ENCODE assay signal across 11 cellular contexts in genomic region chr6:112016335-112016734, GRCh38. TPM values are rescaled to one million over a fixed set of nuclear protein-coding genes. Genes with fewer than 3 reads are reported as not detected.
DNase-seq lines count a peak whose midpoint lies in the region; ATAC-seq, FAIRE-seq and TF ChIP-seq lines count a peak whose summit lies in the region.
"Had no signal": no experiment of that assay in that cellular context is flagged by ENCODE, and none has a peak within 500 bp of the region (broad histone marks: within the 10 kb centered on the region; RNA-seq: fewer than 3 reads in every experiment).

No MANE protein-coding gene starts in this region.

- H3K9me3 Mint-ChIP-seq in T-helper 2 cell treated with Interferon-gamma antibody and Interleukin-4, amounts not matched to agents 5 μg/mL and 100 μg/mL, for 36 hours: no peaks in the 10 kb centered on the region

- ATAC-seq in HG03378 (IDR thresholded peaks at IDR 0.05; ENCODE audit: unreplicated experiment): no peak
- no peak for ATAC-seq in GM19324 (IDR thresholded peaks at IDR 0.05; ENCODE audit: low FRiP score, unreplicated experiment)

- TF ChIP-seq POLR2A in GM12891 (IDR thresholded peaks at IDR 0.05; ENCODE audit: low read depth, low read length): no peak

- no peak for DNase-seq in GM12891 (ENCODE audit: insufficient read length, low spot score)
- DNase-seq in T-helper 2 cell treated with Interferon-gamma antibody and Interleukin-4, amounts not matched to agents 5 μg/mL and 100 μg/mL, for 36 hours (ENCODE audit: low spot score): peak; percentile 83
- DNase-seq in fibroblast of the aortic adventitia (ENCODE audit: low read depth): peak; percentile 65
- peak; percentile 59 for DNase-seq in stimulated activated CD4-positive, alpha-beta T cell treated with anti-CD3 and anti-CD28 coated beads, Interleukin-4, amount 100 ng/mL, for 1 hour
- no peak for DNase-seq in HuH-7 (ENCODE audit: low spot score)
- DNase-seq in NCI-H1048 (lab: John Stamatoyannopoulos, UW): no peak
- DNase-seq: cerebellar nuclear complex, NCI-H82 had no signal

- no peak for TF ChIP-seq CTCF in fibroblast of the aortic adventitia (IDR thresholded peaks at IDR 0.05; ENCODE audit: insufficient read depth, low read length)

- no peak overlapping the region for H3K27ac Mint-ChIP-seq in T-helper 2 cell treated with Interferon-gamma antibody and Interleukin-4, amounts not matched to agents 5 μg/mL and 100 μg/mL, for 36 hours

- H3K4me3 ChIP-seq in fibroblast of the aortic adventitia (ENCODE audit: low read depth, low read length): no peak overlapping the region

- peaks cover 37% of the 10 kb centered on the region for H3K4me1 Mint-ChIP-seq in T-helper 2 cell treated with Interferon-gamma antibody and Interleukin-4, amounts not matched to agents 5 μg/mL and 100 μg/mL, for 36 hours (ENCODE audit: low read depth)

- H3K27me3 Mint-ChIP-seq in T-helper 2 cell treated with Interferon-gamma antibody and Interleukin-4, amounts not matched to agents 5 μg/mL and 100 μg/mL, for 36 hours (ENCODE audit: low read depth): no peaks in the 10 kb centered on the region

- no peak overlapping the region for H3K4me3 Mint-ChIP-seq in T-helper 2 cell treated with Interferon-gamma antibody and Interleukin-4, amounts not matched to agents 5 μg/mL and 100 μg/mL, for 36 hours

- FAIRE-seq in GM12891 (lab: Jason Lieb, UNC): no peak

- no peaks in the 10 kb centered on the region for H3K36me3 Mint-ChIP-seq in T-helper 2 cell treated with Interferon-gamma antibody and Interleukin-4, amounts not matched to agents 5 μg/mL and 100 μg/mL, for 36 hours (ENCODE audit: low read depth)

TF ChIP-seq in GM12891, 5 proteins besides CTCF, POLR2A, EP300 and RAD21:
- TF ChIP-seq TAF1 (IDR thresholded peaks at IDR 0.05; ENCODE audit: low read depth, low read length) (peak; percentile 35; the same call in 1 of the 2 replicates), SPI1 (IDR thresholded peaks at IDR 0.05; ENCODE audit: low read depth, low read length) (no peak)

RNA-seq across cellular contexts. Expression of gene CCN6, which starts 37.6 kb away (rescaled TPM):
- 0.08 TPM for polyA plus RNA-seq in GM12891 (2012; ENCODE audit: low read depth, missing spikeins)
- not detected in 2 replicates for total RNA-seq in fibroblast of the aortic adventitia (ENCODE audit: low replicate concordance)
- total RNA-seq: LHCN-M2 had no signal

Comparison
In these comparisons a context has a peak if more than half of its experiments do, and no peak if none do; other contexts are left out.
1. DNase-seq: peak in T-helper 2 cell treated with Interferon-gamma antibody and Interleukin-4, amounts not matched to agents 5 μg/mL and 100 μg/mL, for 36 hours (single experiment), fibroblast of the aortic adventitia (single experiment) and stimulated activated CD4-positive, alpha-beta T cell treated with anti-CD3 and anti-CD28 coated beads, Interleukin-4, amount 100 ng/mL, for 1 hour (single experiment); none in GM12891 (single experiment), HuH-7 (single experiment) and NCI-H1048 (single experiment).